Comparison of ENCODE assay signal across 8 cellular contexts in the genomic region with DNA sequence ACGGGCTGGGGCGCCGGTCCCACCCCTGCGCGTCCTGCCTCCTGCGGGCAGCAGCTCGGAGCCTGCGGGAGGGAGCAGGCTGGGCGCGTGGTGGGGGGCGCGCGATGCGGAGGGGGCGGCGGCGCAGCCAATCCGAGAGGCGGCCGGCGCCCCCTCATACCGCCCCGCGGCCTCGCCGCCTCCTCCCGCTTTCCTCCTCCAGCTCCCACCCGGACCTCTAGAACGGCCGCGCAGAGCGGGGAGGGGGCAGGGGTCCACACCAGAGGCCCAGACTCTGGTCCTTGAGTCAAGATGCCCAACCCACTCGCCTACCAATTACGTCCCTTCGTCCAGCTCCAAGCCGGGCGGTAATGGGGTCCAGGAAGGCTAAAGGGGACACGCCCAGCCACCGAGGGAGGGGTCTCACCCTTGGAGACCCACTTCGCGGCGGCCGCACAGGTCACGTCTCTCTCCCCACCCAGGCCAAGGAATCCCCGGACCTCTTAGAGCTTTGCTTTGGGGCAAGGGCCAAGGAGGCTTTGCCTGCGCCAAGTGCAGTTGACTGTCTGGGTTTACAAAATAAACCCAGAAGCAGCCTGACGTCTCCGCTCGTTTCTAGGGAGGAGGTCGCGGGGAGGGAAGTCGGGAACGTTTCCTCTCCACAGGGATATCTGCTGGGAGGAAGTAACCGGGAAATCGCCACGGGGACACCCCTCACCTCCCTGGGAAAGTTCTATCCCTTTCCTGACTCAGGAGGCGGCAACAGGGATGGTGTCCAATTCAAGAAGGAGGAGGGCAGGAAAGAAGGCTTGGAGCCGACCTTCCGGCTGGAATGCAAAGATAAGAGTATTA. TPM values are rescaled to one million over a fixed set of nuclear protein-coding genes. Genes with fewer than 3 reads are reported as not detected.
DNase-seq lines count a peak whose midpoint lies in the region; ATAC-seq and TF ChIP-seq lines count a peak whose summit lies in the region.

A gene with protein sequence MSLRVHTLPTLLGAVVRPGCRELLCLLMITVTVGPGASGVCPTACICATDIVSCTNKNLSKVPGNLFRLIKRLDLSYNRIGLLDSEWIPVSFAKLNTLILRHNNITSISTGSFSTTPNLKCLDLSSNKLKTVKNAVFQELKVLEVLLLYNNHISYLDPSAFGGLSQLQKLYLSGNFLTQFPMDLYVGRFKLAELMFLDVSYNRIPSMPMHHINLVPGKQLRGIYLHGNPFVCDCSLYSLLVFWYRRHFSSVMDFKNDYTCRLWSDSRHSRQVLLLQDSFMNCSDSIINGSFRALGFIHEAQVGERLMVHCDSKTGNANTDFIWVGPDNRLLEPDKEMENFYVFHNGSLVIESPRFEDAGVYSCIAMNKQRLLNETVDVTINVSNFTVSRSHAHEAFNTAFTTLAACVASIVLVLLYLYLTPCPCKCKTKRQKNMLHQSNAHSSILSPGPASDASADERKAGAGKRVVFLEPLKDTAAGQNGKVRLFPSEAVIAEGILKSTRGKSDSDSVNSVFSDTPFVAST (minus strand): TSS at position 66 of the 831 bp plus-strand sequence. CDS start 957 bp downstream, outside the sequence.

- H3K27ac Mint-ChIP-seq in T-helper 17 cell (peak within 1 kb of the TSS; percentile 99), brain (peak within 1 kb of the TSS; percentile 40 to 87 (median 74))

- DNase-seq in T-helper 17 cell (peak; percentile 8 to 44 (median 37)), gastrocnemius medialis (peak in 1 of 2 donors; percentile 13), OCI-M2 (lab: John Stamatoyannopoulos, UW; ENCODE audit: unreplicated experiment) (no peak), globus pallidus (ENCODE audit: low spot score) (no peak)

- ATAC-seq in GM18517 (IDR thresholded peaks at IDR 0.05; ENCODE audit: unreplicated experiment) (peak; percentile 10), HG03280 (IDR thresholded peaks at IDR 0.05; ENCODE audit: unreplicated experiment) (peak; percentile 10), T-helper 17 cell (peak; percentile 46), gastrocnemius medialis (peak; percentile 37 to 47)

- H3K36me3 Mint-ChIP-seq in T-helper 17 cell (ENCODE audit: low read depth) (peaks cover 13% of the 10 kb centered on the region), brain (no peaks in the 10 kb centered on the region)

- H3K4me1 ChIP-seq in gastrocnemius medialis, result peaks cover 0 to 9% of the 10 kb centered on the region in 2 donors

- no peak for TF ChIP-seq CTCF in brain (conservative IDR thresholded peaks at IDR 0.05)
- TF ChIP-seq CTCF in gastrocnemius medialis (IDR thresholded peaks at IDR 0.05 in 4 of 5, conservative IDR thresholded peaks at IDR 0.05 in 1 of 5), result no peak

- peaks cover 0 to 28% (median 3%) of the 10 kb centered on the region in 3 donors for H3K27me3 ChIP-seq in gastrocnemius medialis

- peak within 1 kb of the TSS; percentile 57 to 74 (median 68) for H3K27ac ChIP-seq in gastrocnemius medialis

- TF ChIP-seq POLR2A in gastrocnemius medialis (IDR thresholded peaks at IDR 0.05), result no peak

- peak within 1 kb of the TSS; percentile 83 for H3K4me3 ChIP-seq in iPS-18c (ENCODE audit: insufficient read depth, low read depth, low read length)
- H3K4me3 ChIP-seq in gastrocnemius medialis, result peak within 1 kb of the TSS; percentile 56 to 65 (median 64)

- intact Hi-C loops in gastrocnemius medialis (cut with DNase I; ENCODE audit: low total_unique reads), result loop anchor here (5.0 kb wide), 1 partner anchor 317 kb away; no protein-coding TSS in a partner anchor

- H3K36me3 ChIP-seq in gastrocnemius medialis, result no peaks in the 10 kb centered on the region

- peaks cover 60% of the 10 kb centered on the region for H3K4me1 Mint-ChIP-seq in T-helper 17 cell
- H3K4me1 Mint-ChIP-seq in brain, result peaks cover 31% of the 10 kb centered on the region

- in situ Hi-C loops in gastrocnemius medialis (cut with MboI; ENCODE audit: low sequenced_read_pairs in 4 of 4), result no loop called here

- H3K4me3 Mint-ChIP-seq in T-helper 17 cell (peak within 1 kb of the TSS; percentile 98), brain (peak within 1 kb of the TSS; percentile 87 to 95 (median 90))

- H3K9me3 Mint-ChIP-seq in brain, result no peaks in the 10 kb centered on the region

- H3K9me3 ChIP-seq in T-helper 17 cell (ENCODE audit: control insufficient read depth, low read length, poor library complexity, severe bottlenecking) (no peaks in the 10 kb centered on the region), iPS-18c (ENCODE audit: control insufficient read depth, insufficient read depth, low read length) (no peaks in the 10 kb centered on the region), gastrocnemius medialis (no peaks in the 10 kb centered on the region)

- H3K27me3 Mint-ChIP-seq in T-helper 17 cell, result no peaks in the 10 kb centered on the region
- H3K27me3 Mint-ChIP-seq in brain, result peaks cover 45% of the 10 kb centered on the region

RNA-seq across cellular contexts. Expression of the gene that starts here (rescaled TPM):
- total RNA-seq in T-helper 17 cell (1 to 10 TPM; 8.0 to 9.1 TPM), gastrocnemius medialis (1 to 10 TPM in 1 of 4 donors, under 1 TPM in 3; 0.41 to 1.5 (median 0.51) TPM)
- polyA plus RNA-seq in brain (ENCODE audit: insufficient read depth, low read depth, low replicate concordance), result 0.61 TPM

Comparison
In these comparisons a context has a peak if more than half of its experiments do, and no peak if none do; other contexts are left out.
1. DNase-seq: peak in T-helper 17 cell (3 of 3); none in OCI-M2 (single experiment) and globus pallidus (single experiment).
2. Peak in every context shown above with its lines, with median percentiles within 50 percentile points of each other: ATAC-seq.